24 cellular contexts compared by ENCODE assay signal in the genomic region with DNA sequence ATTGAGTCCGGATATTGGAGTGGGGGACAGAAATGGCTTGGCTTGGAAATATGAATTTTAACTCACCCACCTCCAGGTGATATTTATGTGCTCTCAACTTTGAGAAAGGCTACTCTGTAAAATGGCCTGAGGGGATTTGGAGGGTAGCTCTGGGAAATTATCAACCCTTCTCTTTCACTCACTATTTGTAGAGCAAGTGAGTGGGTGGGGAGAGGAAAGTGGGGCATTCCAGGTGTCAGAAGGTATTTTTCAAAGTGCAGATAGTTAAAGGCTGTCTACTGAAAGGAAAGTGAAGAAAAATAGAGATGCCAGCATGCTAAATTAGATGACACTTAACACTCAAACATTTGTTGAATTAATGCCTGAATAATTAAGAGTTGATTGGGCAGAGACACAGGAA.
"Had no signal": no experiment of that assay in that cellular context is flagged by ENCODE, and none has a peak within 500 bp of the region (broad histone marks: within the 10 kb centered on the region; RNA-seq: fewer than 3 reads in every experiment).

No MANE protein-coding gene starts in this region.

- H3K4me3 ChIP-seq: adrenal gland, cardiac muscle cell, gastroesophageal sphincter, lower lobe of right lung, right lobe of liver, skin epidermis, tibial nerve had no signal

- H3K9me3 ChIP-seq: adrenal gland, gastroesophageal sphincter, lower lobe of right lung, right lobe of liver, tibial nerve had no signal

- H3K36me3 Mint-ChIP-seq: natural killer cell had no signal

- H3K9me3 Mint-ChIP-seq: brain; effector memory CD8-positive, alpha-beta T cell; natural killer cell; T-cell; T-helper 2 cell treated with Interferon-gamma antibody and Interleukin-4, amounts not matched to agents 5 μg/mL and 100 μg/mL, for 36 hours had no signal

- DNase-seq: activated CD4-positive, alpha-beta T cell treated with anti-CD3 and anti-CD28 coated beads for 36 hours; activated CD4-positive, alpha-beta T cell treated with anti-CD3 and anti-CD28 coated beads, Interleukin-2, amount 50 U/mL, for 4 hours; activated CD4-positive, CD25-positive, alpha-beta regulatory T cell; activated effector memory CD4-positive, alpha-beta T cell treated with Interleukin-2 at 50 U/mL for 16 hours; activated naive CD4-positive, alpha-beta T cell treated with Interleukin-2 at 50 U/mL for 16 hours; adrenal gland; aorta; cortex of kidney; effector memory CD8-positive, alpha-beta T cell; erythroblast; lower lobe of right lung; mesenchymal stem cell; natural killer cell; right lobe of liver; stimulated activated CD4-positive, alpha-beta T cell treated with anti-CD3 and anti-CD28 coated beads, Interleukin-4, amount 100 ng/mL, for 24 hours; stimulated activated naive CD4-positive, alpha-beta T cell; T-cell had no signal

- H3K27me3 ChIP-seq: adrenal gland, cardiac muscle cell, gastroesophageal sphincter had no signal

- H3K27ac Mint-ChIP-seq: activated CD4-positive, alpha-beta T cell treated with anti-CD3 and anti-CD28 coated beads for 36 hours; activated naive CD8-positive, alpha-beta T cell; effector memory CD8-positive, alpha-beta T cell; natural killer cell; T-cell; T-helper 2 cell treated with Interferon-gamma antibody and Interleukin-4, amounts not matched to agents 5 μg/mL and 100 μg/mL, for 36 hours had no signal

- H3K36me3 ChIP-seq: adrenal gland, cardiac muscle cell, gastroesophageal sphincter, lower lobe of right lung, right lobe of liver, tibial nerve had no signal

- H3K4me1 ChIP-seq: gastroesophageal sphincter, right lobe of liver had no signal

- H3K27ac ChIP-seq: adrenal gland, cardiac muscle cell, gastroesophageal sphincter, lower lobe of right lung, right lobe of liver, skin epidermis, tibial nerve had no signal

- ATAC-seq: activated CD4-positive, alpha-beta T cell treated with anti-CD3 and anti-CD28 coated beads for 36 hours; effector memory CD8-positive, alpha-beta T cell; gastroesophageal sphincter; lower lobe of right lung; natural killer cell; right lobe of liver; T-cell had no signal

- H3K4me3 Mint-ChIP-seq: activated CD4-positive, alpha-beta T cell treated with anti-CD3 and anti-CD28 coated beads for 36 hours; activated naive CD8-positive, alpha-beta T cell; effector memory CD8-positive, alpha-beta T cell; natural killer cell; T-cell; T-helper 2 cell treated with Interferon-gamma antibody and Interleukin-4, amounts not matched to agents 5 μg/mL and 100 μg/mL, for 36 hours had no signal

- H3K27me3 Mint-ChIP-seq: activated CD4-positive, alpha-beta T cell treated with anti-CD3 and anti-CD28 coated beads for 36 hours; activated naive CD8-positive, alpha-beta T cell; brain; effector memory CD8-positive, alpha-beta T cell had no signal
